9 cellular contexts compared by ENCODE assay signal in the genomic region with DNA sequence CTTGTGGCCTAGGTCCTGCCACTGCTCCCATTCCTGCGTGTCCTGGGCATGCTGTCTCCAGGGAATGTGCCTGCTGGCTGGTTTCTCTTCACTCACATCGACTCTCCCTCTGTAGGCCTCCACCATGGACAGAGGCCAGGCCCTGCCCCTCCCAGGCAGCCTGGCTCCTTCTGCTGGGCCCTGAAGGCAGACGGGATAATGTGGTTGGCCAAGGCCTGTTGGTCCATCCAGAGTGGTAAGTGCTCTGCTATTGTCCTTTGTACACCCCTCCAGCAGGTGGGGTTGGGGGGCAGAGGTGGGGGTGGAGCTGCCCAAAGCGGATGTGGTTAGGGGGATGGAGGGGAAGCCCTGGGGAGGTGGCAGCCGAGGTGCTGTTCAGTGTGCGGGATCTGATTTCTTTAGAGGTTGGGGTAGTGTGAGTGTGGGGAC. TPM values are rescaled to one million over a fixed set of nuclear protein-coding genes. Genes with fewer than 3 reads are reported as not detected.
A peak's percentile ranks its signal among the peaks of the same experiment; 100 is the strongest.
DNase-seq lines count a peak whose midpoint lies in the region; ATAC-seq and TF ChIP-seq lines count a peak whose summit lies in the region.
"Had no signal": no experiment of that assay in that cellular context is flagged by ENCODE, and none has a peak within 500 bp of the region (broad histone marks: within the 10 kb centered on the region; RNA-seq: fewer than 3 reads in every experiment).

No MANE protein-coding gene starts in this region.

- peaks cover 13% of the 10 kb centered on the region for H3K4me1 Mint-ChIP-seq in endothelial cell (ENCODE audit: unreplicated experiment)

- H3K9me3 Mint-ChIP-seq in endothelial cell (ENCODE audit: unreplicated experiment) = no peaks in the 10 kb centered on the region

- TF ChIP-seq EP300 in SK-N-SH (IDR thresholded peaks at IDR 0.05; ENCODE audit: borderline replicate concordance in 1 of 2, low read depth in 1 of 2, low read length in 1 of 2) = no peak

- H3K4me3 Mint-ChIP-seq in endothelial cell (ENCODE audit: unreplicated experiment) = peak overlapping the region; percentile 51

- H3K4me1 ChIP-seq in SK-N-SH (ENCODE audit: control insufficient read depth in 1 of 2, insufficient read depth in 2 of 2, low read depth in 1 of 2, low read length in 1 of 2) (peaks cover 7 to 20% of the 10 kb centered on the region in 2 experiments; a peak in 3 of 4 replicates), spleen (peaks cover 24 to 89% (median 69%) of the 10 kb centered on the region in 6 donors)

- 79% methylated on average over 6 of the region's 6 CpGs for WGBS in SK-N-SH (ENCODE audit: low lambda C conversion rate)
- WGBS in spleen, 5 donors = 33 to 54% (median 38%) methylated on average over 4 to 6 of the region's 6 CpGs

- TF ChIP-seq RAD21 in SK-N-SH (IDR thresholded peaks at IDR 0.05; ENCODE audit: low read length) = no peak

- no peaks in the 10 kb centered on the region for H3K36me3 ChIP-seq in SK-N-SH (replicated peaks in 1 of 2; ENCODE audit: control insufficient read depth in 1 of 2, insufficient read depth in 2 of 2, low read length in 1 of 2)
- no peaks in the 10 kb centered on the region for H3K36me3 ChIP-seq in spleen

- DNase-seq in SK-N-SH (no peak), endothelial cell (ENCODE audit: low spot score) (no peak), spleen (peak; percentile 88), 8988T (no peak), DMS153 (lab: John Stamatoyannopoulos, UW) (no peak)

- CTCF ChIA-PET in SK-N-SH (lab: Yijun Ruan, JAX) = interaction anchor here (0.9 to 30.2 kb wide), 3 partner anchors 9 to 36 kb away, joined by 6 to 949 read pairs (median 199); a partner anchor contains a TSS

- H2AFZ ChIP-seq in SK-N-SH (ENCODE audit: low read depth) = no peak overlapping the region

- H4K20me1 ChIP-seq in SK-N-SH (ENCODE audit: insufficient read depth) = peaks cover 5% of the 10 kb centered on the region; the same call in 1 of the 2 replicates

- no peak overlapping the region for H3K9ac ChIP-seq in SK-N-SH

- H3K27me3 Mint-ChIP-seq in endothelial cell (ENCODE audit: unreplicated experiment) = peaks cover 16% of the 10 kb centered on the region

- intact Hi-C loops in spleen (cut with DNase I; ENCODE audit: low total_unique reads) = no loop called here

- TF ChIP-seq CTCF in GM12873 (IDR thresholded peaks at IDR 0.05; ENCODE audit: insufficient read depth, low read depth, low read length, missing control alignments) (peak; percentile 16), SK-N-SH (IDR thresholded peaks at IDR 0.05) (no peak), endothelial cell (IDR thresholded peaks at IDR 0.05; ENCODE audit: unreplicated experiment) (no peak), spleen (IDR thresholded peaks at IDR 0.05 in 8 of 11, conservative IDR thresholded peaks at IDR 0.05 in 3 of 11) (peak in 8 of 11 experiments; percentile 6 to 48 (median 19))

- H3K27ac ChIP-seq in SK-N-SH (ENCODE audit: low read depth in 2 of 2, low read length in 1 of 2) = no peak overlapping the region; a peak in 1 of 4 replicates
- peak overlapping the region in 5 of 8 donors; percentile 25 to 94 (median 85) for H3K27ac ChIP-seq in spleen

- no peak for ATAC-seq in GM21360 (IDR thresholded peaks at IDR 0.05; ENCODE audit: unreplicated experiment)
- ATAC-seq in HG02840 (IDR thresholded peaks at IDR 0.05; ENCODE audit: low FRiP score, unreplicated experiment) = no peak

- H3K27ac Mint-ChIP-seq in endothelial cell (ENCODE audit: unreplicated experiment) = no peak overlapping the region

- peaks cover under 1% of the 10 kb centered on the region for H3F3A ChIP-seq in SK-N-SH (replicated peaks; ENCODE audit: insufficient read depth)

- TF ChIP-seq POLR2A in spleen (IDR thresholded peaks at IDR 0.05) = no peak

- H3K79me2 ChIP-seq in SK-N-SH (ENCODE audit: insufficient read depth) = peaks cover 35% of the 10 kb centered on the region

- H3K36me3 Mint-ChIP-seq in endothelial cell (ENCODE audit: low read depth, unreplicated experiment) = no peaks in the 10 kb centered on the region

- H3K4me2 ChIP-seq in SK-N-SH = no peak overlapping the region

- no peaks in the 10 kb centered on the region for H3K9me2 ChIP-seq in SK-N-SH

- POLR2A ChIA-PET in SK-N-SH (lab: Yijun Ruan, JAX) = interaction anchor here (1.1 kb wide), 1 partner anchor 19 kb away, joined by 4 read pairs; no protein-coding TSS in a partner anchor

- no peak overlapping the region for H3K4me3 ChIP-seq in SK-N-SH (ENCODE audit: low read depth in 2 of 2, low read length in 1 of 2)
- peak overlapping the region in 1 of 8 donors; percentile 23 for H3K4me3 ChIP-seq in spleen

- H3K27me3 ChIP-seq in SK-N-SH (ENCODE audit: insufficient read depth) (no peaks in the 10 kb centered on the region), spleen (replicated peaks in 1 of 7) (peaks cover 0 to 10% (median 0%) of the 10 kb centered on the region in 7 donors)

- no peaks in the 10 kb centered on the region for H3K9me3 ChIP-seq in SK-N-SH
- no peaks in the 10 kb centered on the region for H3K9me3 ChIP-seq in spleen

TF ChIP-seq in SK-N-SH, 30 proteins besides CTCF, POLR2A, EP300 and RAD21:
- TF ChIP-seq, protein P1, sequence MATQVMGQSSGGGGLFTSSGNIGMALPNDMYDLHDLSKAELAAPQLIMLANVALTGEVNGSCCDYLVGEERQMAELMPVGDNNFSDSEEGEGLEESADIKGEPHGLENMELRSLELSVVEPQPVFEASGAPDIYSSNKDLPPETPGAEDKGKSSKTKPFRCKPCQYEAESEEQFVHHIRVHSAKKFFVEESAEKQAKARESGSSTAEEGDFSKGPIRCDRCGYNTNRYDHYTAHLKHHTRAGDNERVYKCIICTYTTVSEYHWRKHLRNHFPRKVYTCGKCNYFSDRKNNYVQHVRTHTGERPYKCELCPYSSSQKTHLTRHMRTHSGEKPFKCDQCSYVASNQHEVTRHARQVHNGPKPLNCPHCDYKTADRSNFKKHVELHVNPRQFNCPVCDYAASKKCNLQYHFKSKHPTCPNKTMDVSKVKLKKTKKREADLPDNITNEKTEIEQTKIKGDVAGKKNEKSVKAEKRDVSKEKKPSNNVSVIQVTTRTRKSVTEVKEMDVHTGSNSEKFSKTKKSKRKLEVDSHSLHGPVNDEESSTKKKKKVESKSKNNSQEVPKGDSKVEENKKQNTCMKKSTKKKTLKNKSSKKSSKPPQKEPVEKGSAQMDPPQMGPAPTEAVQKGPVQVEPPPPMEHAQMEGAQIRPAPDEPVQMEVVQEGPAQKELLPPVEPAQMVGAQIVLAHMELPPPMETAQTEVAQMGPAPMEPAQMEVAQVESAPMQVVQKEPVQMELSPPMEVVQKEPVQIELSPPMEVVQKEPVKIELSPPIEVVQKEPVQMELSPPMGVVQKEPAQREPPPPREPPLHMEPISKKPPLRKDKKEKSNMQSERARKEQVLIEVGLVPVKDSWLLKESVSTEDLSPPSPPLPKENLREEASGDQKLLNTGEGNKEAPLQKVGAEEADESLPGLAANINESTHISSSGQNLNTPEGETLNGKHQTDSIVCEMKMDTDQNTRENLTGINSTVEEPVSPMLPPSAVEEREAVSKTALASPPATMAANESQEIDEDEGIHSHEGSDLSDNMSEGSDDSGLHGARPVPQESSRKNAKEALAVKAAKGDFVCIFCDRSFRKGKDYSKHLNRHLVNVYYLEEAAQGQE (IDR thresholded peaks at IDR 0.05; ENCODE audit: low read depth, low read length) = peak; percentile 91
- no peak for TF ChIP-seq CHD2 (IDR thresholded peaks at IDR 0.05; ENCODE audit: low read length, partially characterized antibody)
- TF ChIP-seq EZH2phosphoT487 (IDR thresholded peaks at IDR 0.05; ENCODE audit: borderline replicate concordance, low read depth) = no peak
- no peak for TF ChIP-seq SMC3 (IDR thresholded peaks at IDR 0.05; ENCODE audit: low read depth, low read length)
- no peak for TF ChIP-seq TCF12 (IDR thresholded peaks at IDR 0.05)
- TF ChIP-seq NFIC (IDR thresholded peaks at IDR 0.05; ENCODE audit: borderline replicate concordance) = no peak
- no peak for TF ChIP-seq TEAD4 (IDR thresholded peaks at IDR 0.05; ENCODE audit: borderline replicate concordance, insufficient read depth)
- no peak for TF ChIP-seq NRF1 (IDR thresholded peaks at IDR 0.05; ENCODE audit: low read depth, low read length)

RNA-seq across cellular contexts. Expression of a gene that starts 9.5 kb away (rescaled TPM):
- polyA plus RNA-seq in SK-N-SH (2012; rRNA removed) (75.2 and 120 TPM in 2 replicates), spleen (10 to 100 TPM; 11.8 to 43.5 (median 13.7) TPM)
- 17.7 and 20.0 TPM in 2 replicates for polyA plus RNA-seq in SK-N-SH (2012; cell fraction: cytosol; rRNA removed)
- polyA plus RNA-seq in SK-N-SH (2012; cell fraction: nucleus; rRNA removed) = 429 and 610 TPM in 2 replicates
- total RNA-seq in endothelial cell (ENCODE audit: unreplicated experiment) (1.0 TPM), spleen (100 to 1,000 TPM in 1 of 7 donors, 10 to 100 TPM in 6; 12.0 to 113 (median 58.4) TPM)

RNA-seq across cellular contexts. Expression of a gene that starts 28.1 kb away (rescaled TPM):
- 160 and 170 TPM in 2 replicates for polyA plus RNA-seq in SK-N-SH (2012; rRNA removed)
- 109 and 133 TPM in 2 replicates for polyA plus RNA-seq in SK-N-SH (2012; cell fraction: cytosol; rRNA removed)
- polyA plus RNA-seq in SK-N-SH (2012; cell fraction: nucleus; rRNA removed) = 170 and 184 TPM in 2 replicates
- total RNA-seq in endothelial cell (ENCODE audit: unreplicated experiment) = 30.6 TPM
- total RNA-seq in spleen = 10 to 100 TPM; 23.5 to 40.1 (median 32.3) TPM
- polyA plus RNA-seq in spleen = 10 to 100 TPM; 32.0 to 81.1 (median 35.3) TPM

RNA-seq across cellular contexts. Expression of a gene that starts 35.0 kb away (rescaled TPM):
- polyA plus RNA-seq in SK-N-SH (2012; rRNA removed) = 1.7 and 2.4 TPM in 2 replicates
- 1.0 and 1.6 TPM in 2 replicates for polyA plus RNA-seq in SK-N-SH (2012; cell fraction: cytosol; rRNA removed)
- 4.9 TPM in 2 replicates for polyA plus RNA-seq in SK-N-SH (2012; cell fraction: nucleus; rRNA removed)
- 29.7 TPM for total RNA-seq in endothelial cell (ENCODE audit: unreplicated experiment)
- total RNA-seq in spleen = 100 to 1,000 TPM in 1 of 7 donors, 10 to 100 TPM in 6; 31.7 to 141 (median 69.5) TPM
- 10 to 100 TPM; 25.5 to 38.2 (median 35.2) TPM for polyA plus RNA-seq in spleen

RNA-seq across cellular contexts. Expression of a gene that starts 37.8 kb away (rescaled TPM):
- polyA plus RNA-seq in SK-N-SH (2012; rRNA removed) = not detected in 2 replicates
- 0.04 TPM in 1 of 2 replicates, not detected in the other for polyA plus RNA-seq in SK-N-SH (2012; cell fraction: cytosol; rRNA removed)
- polyA plus RNA-seq in SK-N-SH (2012; cell fraction: nucleus; rRNA removed) = 0.06 TPM in 1 of 2 replicates, not detected in the other
- total RNA-seq in endothelial cell (ENCODE audit: unreplicated experiment) = not detected
- 1 to 10 TPM in 6 of 7 donors, under 1 TPM in 1; 0.64 to 8.1 (median 4.9) TPM for total RNA-seq in spleen
- polyA plus RNA-seq in spleen = 1 to 10 TPM in 2 of 3 donors, under 1 TPM in 1; 0.85 to 1.7 (median 1.1) TPM
- total RNA-seq: lung microvascular endothelial cell had no signal

Comparison
In these comparisons a context has a peak if more than half of its experiments do, and no peak if none do; other contexts are left out.
1. CTCF ChIP-seq: peak in GM12873 (single experiment) and spleen (8 of 11); none in SK-N-SH (single experiment) and endothelial cell (single experiment).
2. H3K27ac ChIP-seq: peak in spleen (5 of 8); none in SK-N-SH (0 of 2).